ENCODE assay signal across 17 cellular contexts in the genomic region with DNA sequence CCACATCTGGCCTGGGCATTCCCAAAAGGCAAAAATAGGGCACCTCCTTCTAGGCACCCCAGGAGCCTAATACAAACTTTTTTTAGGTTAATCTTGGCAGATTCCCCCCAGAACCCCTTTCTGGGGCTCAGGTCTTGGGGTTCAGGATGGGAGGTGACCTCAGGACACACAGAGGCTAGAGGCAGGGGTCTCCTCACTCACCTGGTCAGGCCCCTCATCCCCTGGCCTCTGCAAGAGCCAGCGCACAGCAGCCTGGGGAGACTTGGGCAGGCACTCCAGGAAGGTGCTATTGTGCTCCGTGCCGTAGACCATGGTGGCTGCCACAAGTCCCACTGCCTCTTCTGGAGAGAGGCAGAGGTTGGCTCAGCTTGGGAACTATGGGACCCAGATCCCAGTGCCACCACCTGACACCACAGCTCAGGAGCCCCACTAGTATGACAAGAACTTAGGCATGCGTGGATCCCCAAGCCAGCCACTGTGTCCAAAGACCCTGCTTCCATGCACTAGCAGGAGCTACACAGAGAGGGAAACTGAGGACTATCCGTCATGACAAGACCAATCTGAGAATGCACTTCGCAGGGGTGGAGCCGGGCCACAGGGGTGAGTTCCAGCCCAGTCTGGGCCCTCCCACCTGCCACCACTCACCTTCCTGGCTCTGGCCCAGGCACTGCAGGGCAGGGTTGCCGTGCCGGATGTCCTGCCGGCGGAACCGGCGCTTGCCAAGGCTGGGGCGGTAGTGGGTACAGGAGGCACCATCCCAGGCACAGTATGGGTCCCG. TPM values are rescaled to one million over a fixed set of nuclear protein-coding genes. Genes with fewer than 3 reads are reported as not detected.
DNase-seq lines count a peak whose midpoint lies in the region; ATAC-seq, FAIRE-seq and TF ChIP-seq lines count a peak whose summit lies in the region.
"Had no signal": no experiment of that assay in that cellular context is flagged by ENCODE, and none has a peak within 500 bp of the region (broad histone marks: within the 10 kb centered on the region; RNA-seq: fewer than 3 reads in every experiment).

No MANE protein-coding gene starts in this region.

- no peaks in the 10 kb centered on the region for H3K9me3 ChIP-seq in keratinocyte (ENCODE audit: control insufficient read depth, low read depth, low read length)
- H3K9me3 ChIP-seq in small intestine (ENCODE audit: control insufficient read depth, low read depth): no peaks in the 10 kb centered on the region
- H3K9me3 ChIP-seq: neutrophil, sigmoid colon had no signal

- no peaks in the 10 kb centered on the region for H4K20me1 ChIP-seq in keratinocyte (ENCODE audit: control insufficient read depth, extremely low read depth, insufficient read depth, low read length)

- H3K9me3 Mint-ChIP-seq in activated T-helper 1 cell treated with anti-CD3 and anti-CD28 coated beads, Interleukin-12 subunit alpha, Interleukin-12 subunit beta, Interleukin-2, Interleukin-4 antibody, amounts not matched to agents 30 ng/mL and 10 ng/mL and 1 ng/mL, durations not matched to agents 14 hours and 24 hours and 36 hours: no peaks in the 10 kb centered on the region
- H3K9me3 Mint-ChIP-seq: IgD-negative memory B cell had no signal

- H3K79me2 ChIP-seq in keratinocyte (ENCODE audit: control insufficient read depth, insufficient read depth, low read length): no peaks in the 10 kb centered on the region

- peak overlapping the region; percentile 51 for H3K4me2 ChIP-seq in keratinocyte (ENCODE audit: control insufficient read depth, extremely low read depth, insufficient read depth, low read depth, low read length)

- no peak overlapping the region for H3K4me3 Mint-ChIP-seq in activated T-helper 1 cell treated with anti-CD3 and anti-CD28 coated beads, Interleukin-12 subunit alpha, Interleukin-12 subunit beta, Interleukin-2, Interleukin-4 antibody, amounts not matched to agents 30 ng/mL and 10 ng/mL and 1 ng/mL, durations not matched to agents 14 hours and 24 hours and 36 hours
- H3K4me3 Mint-ChIP-seq: IgD-negative memory B cell had no signal

- no peaks in the 10 kb centered on the region for H3K36me3 Mint-ChIP-seq in activated T-helper 1 cell treated with anti-CD3 and anti-CD28 coated beads, Interleukin-12 subunit alpha, Interleukin-12 subunit beta, Interleukin-2, Interleukin-4 antibody, amounts not matched to agents 30 ng/mL and 10 ng/mL and 1 ng/mL, durations not matched to agents 14 hours and 24 hours and 36 hours (ENCODE audit: low read depth)
- H3K36me3 Mint-ChIP-seq: IgD-negative memory B cell had no signal

- peak overlapping the region; percentile 52 for H3K27ac Mint-ChIP-seq in activated T-helper 1 cell treated with anti-CD3 and anti-CD28 coated beads, Interleukin-12 subunit alpha, Interleukin-12 subunit beta, Interleukin-2, Interleukin-4 antibody, amounts not matched to agents 30 ng/mL and 10 ng/mL and 1 ng/mL, durations not matched to agents 14 hours and 24 hours and 36 hours
- H3K27ac Mint-ChIP-seq: IgD-negative memory B cell had no signal

- no peak for ATAC-seq in HG03469 (IDR thresholded peaks at IDR 0.05; ENCODE audit: unreplicated experiment)
- ATAC-seq in HG02610 (IDR thresholded peaks at IDR 0.05; ENCODE audit: unreplicated experiment): no peak

- H3K36me3 ChIP-seq in H7 (replicated peaks; ENCODE audit: control insufficient read depth, insufficient read depth, low read length): no peaks in the 10 kb centered on the region
- H3K36me3 ChIP-seq in keratinocyte (ENCODE audit: control insufficient read depth in 2 of 2, extremely low read depth in 1 of 2, insufficient read depth in 2 of 2, low read length in 2 of 2): no peaks in the 10 kb centered on the region
- H3K36me3 ChIP-seq in small intestine (ENCODE audit: control insufficient read depth in 2 of 2, insufficient read depth in 2 of 2, low read length in 2 of 2): no peaks in the 10 kb centered on the region
- H3K36me3 ChIP-seq: neutrophil, sigmoid colon had no signal

- H3K4me3 ChIP-seq in H7 (ENCODE audit: insufficient read depth, low read depth, low read length) (no peak overlapping the region), keratinocyte (ENCODE audit: control insufficient read depth in 2 of 3, extremely low read depth in 1 of 3, insufficient read depth in 2 of 3, low read depth in 1 of 3, low read length in 3 of 3) (no peak overlapping the region), small intestine (ENCODE audit: low read depth in 1 of 2, low read length in 2 of 2) (no peak overlapping the region)
- H3K4me3 ChIP-seq: coronary artery, sigmoid colon had no signal

- intact Hi-C loops in activated T-helper 1 cell treated with anti-CD3 and anti-CD28 coated beads, Interleukin-12 subunit alpha, Interleukin-12 subunit beta, Interleukin-2, Interleukin-4 antibody, amounts not matched to agents 30 ng/mL and 10 ng/mL and 1 ng/mL, durations not matched to agents 14 hours and 24 hours and 36 hours (cut with micrococcal nuclease): no loop called here

- dilution Hi-C loops in keratinocyte (cut with MboI; ENCODE audit: extremely low pct_ligation_motif_present, low sequenced_read_pairs): no loop called here

- 38 to 88% (median 56%) methylated on average over 12 to 15 of the region's 15 CpGs for WGBS in small intestine, 3 donors

- H3K4me1 Mint-ChIP-seq in activated T-helper 1 cell treated with anti-CD3 and anti-CD28 coated beads, Interleukin-12 subunit alpha, Interleukin-12 subunit beta, Interleukin-2, Interleukin-4 antibody, amounts not matched to agents 30 ng/mL and 10 ng/mL and 1 ng/mL, durations not matched to agents 14 hours and 24 hours and 36 hours (ENCODE audit: low read depth): no peaks in the 10 kb centered on the region

- TF ChIP-seq CTCF in keratinocyte (optimal IDR thresholded peaks at IDR 0.05 in 1 of 3, IDR thresholded peaks at IDR 0.05 in 1 of 3, conservative IDR thresholded peaks at IDR 0.05 in 1 of 3; ENCODE audit: extremely low read depth in 1 of 3, insufficient read depth in 2 of 3, low read length in 3 of 3): no peak

- peak overlapping the region; percentile 74 for H2AFZ ChIP-seq in keratinocyte (ENCODE audit: control insufficient read depth, low read length)

- FAIRE-seq in keratinocyte (lab: Jason Lieb, UNC) (peak; percentile 81), small intestine (lab: Jason Lieb, UNC) (no peak)

- peaks cover 22% of the 10 kb centered on the region for H3K4me1 ChIP-seq in keratinocyte (ENCODE audit: control insufficient read depth, extremely low read depth, insufficient read depth, low read length)
- H3K4me1 ChIP-seq in small intestine (ENCODE audit: control insufficient read depth in 2 of 2, insufficient read depth in 1 of 2, low read depth in 1 of 2, low read length in 1 of 2): no peaks in the 10 kb centered on the region
- H3K4me1 ChIP-seq: sigmoid colon had no signal

- no peaks in the 10 kb centered on the region for H3K9me1 ChIP-seq in keratinocyte (ENCODE audit: control insufficient read depth, extremely low read depth, insufficient read depth, low read length)

- H3K27me3 Mint-ChIP-seq in activated T-helper 1 cell treated with anti-CD3 and anti-CD28 coated beads, Interleukin-12 subunit alpha, Interleukin-12 subunit beta, Interleukin-2, Interleukin-4 antibody, amounts not matched to agents 30 ng/mL and 10 ng/mL and 1 ng/mL, durations not matched to agents 14 hours and 24 hours and 36 hours (ENCODE audit: insufficient read depth): peaks cover 4% of the 10 kb centered on the region
- H3K27me3 Mint-ChIP-seq: IgD-negative memory B cell had no signal

- H3K27me3 ChIP-seq in H7 (ENCODE audit: control insufficient read depth, insufficient read depth, low read length): no peaks in the 10 kb centered on the region
- no peaks in the 10 kb centered on the region for H3K27me3 ChIP-seq in keratinocyte (ENCODE audit: control insufficient read depth, extremely low read depth, insufficient read depth, low read length)
- H3K27me3 ChIP-seq in small intestine (ENCODE audit: control insufficient read depth in 2 of 2, insufficient read depth in 2 of 2, low read length in 2 of 2): no peaks in the 10 kb centered on the region
- H3K27me3 ChIP-seq: sigmoid colon had no signal

- H3K27ac ChIP-seq in keratinocyte (ENCODE audit: control insufficient read depth, insufficient read depth, low read length) (no peak overlapping the region), small intestine (ENCODE audit: low read depth in 1 of 2, low read length in 1 of 2) (no peak overlapping the region)
- H3K27ac ChIP-seq: neutrophil, sigmoid colon had no signal

- DNase-seq in H7: peak; percentile 51
- DNase-seq in activated T-helper 1 cell treated with anti-CD3 and anti-CD28 coated beads, Interleukin-12 subunit alpha, Interleukin-12 subunit beta, Interleukin-2, Interleukin-4 antibody, amounts not matched to agents 30 ng/mL and 10 ng/mL and 1 ng/mL, durations not matched to agents 14 hours and 24 hours and 36 hours (ENCODE audit: low spot score): no peak
- DNase-seq in keratinocyte (ENCODE audit: low read depth, low spot score): no peak
- DNase-seq in small intestine: peak; percentile 52
- DNase-seq in hypothalamus (lab: John Stamatoyannopoulos, UW): no peak
- DNase-seq: activated gamma-delta T cell treated with Interleukin-2 at 50 U/mL for 16 hours; anterior cingulate cortex; NCI-H2081; sigmoid colon; stimulated activated CD4-positive, alpha-beta T cell treated with anti-CD3 and anti-CD28 coated beads, Interleukin-1b, Interleukin-23, amount 100 ng/mL, for 48 hours had no signal

- H3K9ac ChIP-seq in keratinocyte (ENCODE audit: control insufficient read depth, extremely low read depth, insufficient read depth, low read length): no peak overlapping the region

RNA-seq across cellular contexts. Expression of a gene that starts 7.4 kb away (rescaled TPM):
- total RNA-seq in H7 (2014; rRNA removed; shearing (Covaris generic)): 1.1 and 2.2 TPM in 2 replicates
- 0.13 TPM in 1 of 2 replicates, not detected in the other for total RNA-seq in activated T-helper 1 cell treated with anti-CD3 and anti-CD28 coated beads, Interleukin-12 subunit alpha, Interleukin-12 subunit beta, Interleukin-2, Interleukin-4 antibody, amounts not matched to agents 30 ng/mL and 10 ng/mL and 1 ng/mL, durations not matched to agents 14 hours and 24 hours and 36 hours
- polyA plus RNA-seq in keratinocyte (0.03 to 0.14 TPM (median 0.07 TPM) in 3 replicates), small intestine (10 to 100 TPM in 1 of 3 donors, 1 to 10 TPM in 1, under 1 TPM in 1; 0.67 to 30.4 (median 2.2) TPM)
- polyA plus RNA-seq in keratinocyte (2011; ENCODE audit: low read depth): 0.07 TPM
- 0.01 and 0.05 TPM in 2 replicates for polyA plus RNA-seq in keratinocyte (2011; cell fraction: cytosol; rRNA removed)
- polyA plus RNA-seq in keratinocyte (2011; cell fraction: nucleus; rRNA removed): 0.05 and 0.07 TPM in 2 replicates
- 0.07 and 0.10 TPM in 2 replicates for polyA plus RNA-seq in keratinocyte (2012; ENCODE audit: low replicate concordance)
- 0.03 TPM in 1 of 3 replicates, not detected in the others for polyA minus RNA-seq in keratinocyte
- polyA minus RNA-seq in keratinocyte (2011; cell fraction: cytosol; rRNA and poly(A)+ RNA removed): not detected
- polyA minus RNA-seq in keratinocyte (2011; cell fraction: nucleus; rRNA and poly(A)+ RNA removed): 0.23 TPM in 1 of 2 replicates, not detected in the other
- total RNA-seq: OCI-LY7 had no signal

RNA-seq across cellular contexts. Expression of a gene that starts 16.3 kb away (rescaled TPM):
- total RNA-seq in H7 (2014; rRNA removed; shearing (Covaris generic)): 4.2 and 7.2 TPM in 2 replicates
- total RNA-seq in activated T-helper 1 cell treated with anti-CD3 and anti-CD28 coated beads, Interleukin-12 subunit alpha, Interleukin-12 subunit beta, Interleukin-2, Interleukin-4 antibody, amounts not matched to agents 30 ng/mL and 10 ng/mL and 1 ng/mL, durations not matched to agents 14 hours and 24 hours and 36 hours: 0.32 and 0.67 TPM in 2 replicates
- 0.22 to 0.35 TPM (median 0.33 TPM) in 3 replicates for polyA plus RNA-seq in keratinocyte
- not detected for polyA plus RNA-seq in keratinocyte (2011; ENCODE audit: low read depth)
- 0.17 TPM in 1 of 2 replicates, not detected in the other for polyA plus RNA-seq in keratinocyte (2011; cell fraction: cytosol; rRNA removed)
- polyA plus RNA-seq in keratinocyte (2011; cell fraction: nucleus; rRNA removed): 0.20 and 0.32 TPM in 2 replicates
- polyA plus RNA-seq in keratinocyte (2012; ENCODE audit: low replicate concordance): not detected in 2 replicates
- not detected in 3 replicates for polyA minus RNA-seq in keratinocyte
- not detected for polyA minus RNA-seq in keratinocyte (2011; cell fraction: cytosol; rRNA and poly(A)+ RNA removed)
- polyA minus RNA-seq in keratinocyte (2011; cell fraction: nucleus; rRNA and poly(A)+ RNA removed): not detected in 2 replicates
- 100 to 1,000 TPM in 1 of 3 donors, 1 to 10 TPM in 1, under 1 TPM in 1; 0.79 to 110 (median 9.6) TPM for polyA plus RNA-seq in small intestine
- total RNA-seq: mesenteric fat pad had no signal
- polyA plus RNA-seq: IgD-negative memory B cell had no signal

RNA-seq across cellular contexts. Expression of a gene that starts 17.9 kb away (rescaled TPM):
- total RNA-seq in H7 (2014; rRNA removed; shearing (Covaris generic)): 51.1 and 70.7 TPM in 2 replicates
- 72.0 and 74.2 TPM in 2 replicates for total RNA-seq in activated T-helper 1 cell treated with anti-CD3 and anti-CD28 coated beads, Interleukin-12 subunit alpha, Interleukin-12 subunit beta, Interleukin-2, Interleukin-4 antibody, amounts not matched to agents 30 ng/mL and 10 ng/mL and 1 ng/mL, durations not matched to agents 14 hours and 24 hours and 36 hours
- 48.1 to 65.6 TPM (median 48.4 TPM) in 3 replicates for polyA plus RNA-seq in keratinocyte
- 10.3 TPM for polyA plus RNA-seq in keratinocyte (2011; ENCODE audit: low read depth)
- 23.3 and 30.8 TPM in 2 replicates for polyA plus RNA-seq in keratinocyte (2011; cell fraction: cytosol; rRNA removed)
- polyA plus RNA-seq in keratinocyte (2011; cell fraction: nucleus; rRNA removed): 252 and 295 TPM in 2 replicates
- polyA plus RNA-seq in keratinocyte (2012; ENCODE audit: low replicate concordance): 29.3 and 43.1 TPM in 2 replicates
- 70.4 to 85.5 TPM (median 83.1 TPM) in 3 replicates for polyA minus RNA-seq in keratinocyte
- polyA minus RNA-seq in keratinocyte (2011; cell fraction: cytosol; rRNA and poly(A)+ RNA removed): 45.3 TPM
- 94.5 and 120 TPM in 2 replicates for polyA minus RNA-seq in keratinocyte (2011; cell fraction: nucleus; rRNA and poly(A)+ RNA removed)
- 10 to 100 TPM; 25.9 to 29.1 (median 26.6) TPM for polyA plus RNA-seq in small intestine

RNA-seq across cellular contexts. Expression of a gene that starts 27.1 kb away (rescaled TPM):
- total RNA-seq in H7 (2014; rRNA removed; shearing (Covaris generic)): 16.5 and 25.2 TPM in 2 replicates
- 11.1 and 11.4 TPM in 2 replicates for total RNA-seq in activated T-helper 1 cell treated with anti-CD3 and anti-CD28 coated beads, Interleukin-12 subunit alpha, Interleukin-12 subunit beta, Interleukin-2, Interleukin-4 antibody, amounts not matched to agents 30 ng/mL and 10 ng/mL and 1 ng/mL, durations not matched to agents 14 hours and 24 hours and 36 hours
- 9.3 to 10.3 TPM (median 9.3 TPM) in 3 replicates for polyA plus RNA-seq in keratinocyte
- polyA plus RNA-seq in keratinocyte (2011; ENCODE audit: low read depth): 8.4 TPM
- 6.9 and 7.8 TPM in 2 replicates for polyA plus RNA-seq in keratinocyte (2011; cell fraction: cytosol; rRNA removed)
- polyA plus RNA-seq in keratinocyte (2011; cell fraction: nucleus; rRNA removed): 19.7 and 21.2 TPM in 2 replicates
- 5.4 and 6.1 TPM in 2 replicates for polyA plus RNA-seq in keratinocyte (2012; ENCODE audit: low replicate concordance)
- 1.9 to 9.8 TPM (median 8.3 TPM) in 3 replicates for polyA minus RNA-seq in keratinocyte
- 7.9 TPM for polyA minus RNA-seq in keratinocyte (2011; cell fraction: cytosol; rRNA and poly(A)+ RNA removed)
- 4.6 and 7.3 TPM in 2 replicates for polyA minus RNA-seq in keratinocyte (2011; cell fraction: nucleus; rRNA and poly(A)+ RNA removed)
- 10 to 100 TPM in 1 of 3 donors, 1 to 10 TPM in 2; 6.8 to 11.6 (median 8.9) TPM for polyA plus RNA-seq in small intestine

RNA-seq across cellular contexts. Expression of a gene that starts 27.7 kb away (rescaled TPM):
- total RNA-seq in H7 (2014; rRNA removed; shearing (Covaris generic)): 128 and 145 TPM in 2 replicates
- total RNA-seq in activated T-helper 1 cell treated with anti-CD3 and anti-CD28 coated beads, Interleukin-12 subunit alpha, Interleukin-12 subunit beta, Interleukin-2, Interleukin-4 antibody, amounts not matched to agents 30 ng/mL and 10 ng/mL and 1 ng/mL, durations not matched to agents 14 hours and 24 hours and 36 hours: 104 and 113 TPM in 2 replicates
- polyA plus RNA-seq in keratinocyte: 97.8 to 119 TPM (median 100 TPM) in 3 replicates
- 25.5 TPM for polyA plus RNA-seq in keratinocyte (2011; ENCODE audit: low read depth)
- 79.5 and 100 TPM in 2 replicates for polyA plus RNA-seq in keratinocyte (2011; cell fraction: cytosol; rRNA removed)
- polyA plus RNA-seq in keratinocyte (2011; cell fraction: nucleus; rRNA removed): 203 and 211 TPM in 2 replicates
- 60.8 and 101 TPM in 2 replicates for polyA plus RNA-seq in keratinocyte (2012; ENCODE audit: low replicate concordance)
- polyA minus RNA-seq in keratinocyte: 131 to 185 TPM (median 135 TPM) in 3 replicates
- 138 TPM for polyA minus RNA-seq in keratinocyte (2011; cell fraction: cytosol; rRNA and poly(A)+ RNA removed)
- 84.5 and 90.7 TPM in 2 replicates for polyA minus RNA-seq in keratinocyte (2011; cell fraction: nucleus; rRNA and poly(A)+ RNA removed)
- 10 to 100 TPM; 54.8 to 59.4 (median 59.2) TPM for polyA plus RNA-seq in small intestine

Comparison
In these comparisons a context has a peak if more than half of its experiments do, and no peak if none do; other contexts are left out.
1. DNase-seq: peak in H7 (single experiment) and small intestine (single experiment); none in activated T-helper 1 cell treated with anti-CD3 and anti-CD28 coated beads, Interleukin-12 subunit alpha, Interleukin-12 subunit beta, Interleukin-2, Interleukin-4 antibody, amounts not matched to agents 30 ng/mL and 10 ng/mL and 1 ng/mL, durations not matched to agents 14 hours and 24 hours and 36 hours (single experiment), keratinocyte (single experiment) and hypothalamus (0 of 51).